ENCODE assay signal across 25 cellular contexts in the genomic region with DNA sequence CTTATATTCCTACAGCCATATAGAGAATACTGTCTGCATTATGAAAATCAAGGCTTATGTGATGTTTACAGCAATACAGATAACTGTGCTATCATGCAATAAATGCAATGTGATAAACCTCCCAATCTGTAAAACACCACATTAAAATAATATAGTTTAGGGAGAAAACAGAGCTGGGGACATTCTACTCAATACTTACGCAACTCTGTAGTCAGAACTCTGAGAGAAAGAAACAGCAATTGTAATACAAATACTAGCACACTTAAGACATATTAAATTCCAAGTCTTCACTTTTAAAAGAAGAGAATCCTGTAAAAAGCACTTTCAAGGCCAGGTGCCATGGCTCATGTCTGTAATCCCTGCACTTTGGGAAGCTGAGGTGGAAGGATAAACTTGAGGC.
"Had no signal": no experiment of that assay in that cellular context is flagged by ENCODE, and none has a peak within 500 bp of the region (broad histone marks: within the 10 kb centered on the region; RNA-seq: fewer than 3 reads in every experiment).

No MANE protein-coding gene starts in this region.

- H3K4me1 ChIP-seq: colonic mucosa, testis had no signal

- H3K4me3 ChIP-seq: ascending aorta, colonic mucosa, dorsolateral prefrontal cortex, lung, testis, upper lobe of left lung had no signal

- H3K36me3 ChIP-seq: ascending aorta, brain microvascular endothelial cell, colonic mucosa, upper lobe of left lung had no signal

- H3K27me3 ChIP-seq: ascending aorta, brain microvascular endothelial cell, colonic mucosa, dorsolateral prefrontal cortex, testis, upper lobe of left lung had no signal

- H3K27ac ChIP-seq: ascending aorta, brain microvascular endothelial cell, colonic mucosa, dorsolateral prefrontal cortex, testis, upper lobe of left lung, VCaP had no signal

- ATAC-seq: activated CD4-positive, CD25-positive, alpha-beta regulatory T cell treated with anti-CD3 and anti-CD28 coated beads, Interleukin-2, amount 50 U/mL, for 24 hours; effector memory CD8-positive, alpha-beta T cell; esophagus mucosa; naive thymus-derived CD4-positive, alpha-beta T cell; sciatic nerve; T-cell had no signal

- DNase-seq: activated CD4-positive, alpha-beta memory T cell treated with anti-CD3 and anti-CD28 coated beads, Interleukin-2, amount 10 ng/mL, durations not matched to agents 7 days and 5 days; activated CD4-positive, alpha-beta T cell treated with anti-CD3 and anti-CD28 coated beads, Interleukin-2, amount 10 ng/mL, durations not matched to agents 24 days and 14 days; activated gamma-delta T cell treated with Interleukin-2 at 50 U/mL for 16 hours; activated T-cell treated with anti-CD3 and anti-CD28 coated beads for 4 hours; brain microvascular endothelial cell; central memory CD4-positive, alpha-beta T cell; colonic mucosa; dorsolateral prefrontal cortex; effector memory CD8-positive, alpha-beta T cell; foreskin fibroblast; naive thymus-derived CD4-positive, alpha-beta T cell; occipital lobe; posterior cingulate gyrus; stimulated activated CD4-positive, alpha-beta T cell treated with anti-CD3 and anti-CD28 coated beads, Interleukin-2, amount 100 ng/mL, for 48 hours; stimulated activated CD8-positive, alpha-beta memory T cell treated with anti-CD3 and anti-CD28 coated beads, Interleukin-4, amount 100 ng/mL, for 48 hours; stimulated activated naive CD4-positive, alpha-beta T cell; T-cell; testis; upper lobe of left lung had no signal

- H3K9me3 ChIP-seq: ascending aorta, colonic mucosa, testis, upper lobe of left lung had no signal
